30 cellular contexts compared by ENCODE assay signal in the genomic region with DNA sequence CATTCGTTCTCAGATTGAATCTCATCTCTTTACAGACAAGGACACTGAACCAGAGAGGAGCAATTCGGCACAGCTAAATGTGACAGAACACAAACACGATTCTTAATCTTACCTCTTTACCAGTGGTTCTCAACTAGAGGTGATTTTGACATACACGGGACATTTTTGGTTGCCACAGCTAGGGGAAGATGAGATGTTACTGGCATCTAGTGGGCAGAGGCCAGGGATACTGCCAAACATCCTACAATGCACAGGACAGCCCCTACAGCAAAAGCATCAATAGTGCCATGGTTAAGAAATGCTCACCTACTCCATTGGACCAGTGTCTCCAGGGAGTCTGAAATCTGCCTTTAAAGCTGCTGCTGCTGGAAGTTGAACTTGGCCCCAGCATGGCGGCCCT. TPM values are rescaled to one million over a fixed set of nuclear protein-coding genes. Genes with fewer than 3 reads are reported as not detected.
DNase-seq lines count a peak whose midpoint lies in the region; ATAC-seq, FAIRE-seq and TF ChIP-seq lines count a peak whose summit lies in the region.
"Had no signal": no experiment of that assay in that cellular context is flagged by ENCODE, and none has a peak within 500 bp of the region (broad histone marks: within the 10 kb centered on the region; RNA-seq: fewer than 3 reads in every experiment).

No MANE protein-coding gene starts in this region.

- H3K79me2 ChIP-seq in GM12878 (ENCODE audit: control insufficient read depth, insufficient read depth, low read length), result no peaks in the 10 kb centered on the region
- H3K79me2 ChIP-seq: parathyroid adenoma had no signal

- no peak overlapping the region for H2AK9ac ChIP-seq in IMR-90 (replicated peaks; ENCODE audit: low read depth, low read length, poor library complexity)

- dilution Hi-C loops in IMR-90 (cut with HindIII; ENCODE audit: low sequenced_read_pairs, unreplicated experiment), result no loop called here

- H3K18ac ChIP-seq in IMR-90 (ENCODE audit: low read depth, low read length), result no peak overlapping the region
- H3K18ac ChIP-seq in mesenchymal stem cell (ENCODE audit: low read depth in 1 of 2, low read length in 2 of 2), result peak overlapping the region in 1 of 2 experiments; percentile 38

- H4K20me1 ChIP-seq in IMR-90 (ENCODE audit: insufficient read depth, low read length), result no peaks in the 10 kb centered on the region
- H4K20me1 ChIP-seq in GM12878 (ENCODE audit: control insufficient read depth, insufficient read depth), result no peaks in the 10 kb centered on the region; the same call in 1 of the 2 replicates

- intact Hi-C loops in IMR-90 (cut with micrococcal nuclease), result loop anchor here (10.0 kb wide), 1 partner anchor 442 kb away; no protein-coding TSS in a partner anchor
- intact Hi-C loops in GM12878 (cut with micrococcal nuclease; ENCODE audit: unreplicated experiment), result no loop called here
- intact Hi-C loops in testis (cut with DNase I; ENCODE audit: low total_unique reads), result no loop called here

- H3K27me3 ChIP-seq in IMR-90 (ENCODE audit: control insufficient read depth, insufficient read depth, low read length), result no peaks in the 10 kb centered on the region
- no peaks in the 10 kb centered on the region for H3K27me3 ChIP-seq in GM12878 (replicated peaks in 1 of 2; ENCODE audit: control insufficient read depth in 2 of 2, insufficient read depth in 2 of 2, low read length in 1 of 2)
- no peaks in the 10 kb centered on the region for H3K27me3 ChIP-seq in mesenchymal stem cell (ENCODE audit: control insufficient read depth in 1 of 2, insufficient read depth in 1 of 2, low read length in 2 of 2)
- H3K27me3 ChIP-seq in testis, result no peaks in the 10 kb centered on the region
- H3K27me3 ChIP-seq: ascending aorta, esophagus squamous epithelium, gastroesophageal sphincter, spleen had no signal

- H2BK12ac ChIP-seq in mesenchymal stem cell (ENCODE audit: low read length in 2 of 2), result peak overlapping the region in 1 of 2 experiments; percentile 12

- H3K14ac ChIP-seq in IMR-90 (replicated peaks; ENCODE audit: low read depth, low read length), result no peak overlapping the region
- H3K14ac ChIP-seq in mesenchymal stem cell (ENCODE audit: low read length in 2 of 2), result no peak overlapping the region

- CTCF ChIA-PET in IMR-90 (lab: Yijun Ruan, JAX), result no interaction called here
- CTCF ChIA-PET in GM12878 (lab: Yijun Ruan, JAX), result interaction anchor here (0.7 to 2.7 kb wide), 6 partner anchors 8 to 299 kb away, joined by 3 to 18 read pairs (median 6); no protein-coding TSS in a partner anchor

- no peak overlapping the region; the same call in 1 of the 2 replicates for H4K5ac ChIP-seq in IMR-90 (ENCODE audit: low read depth, low read length)

- H3K9me3 ChIP-seq in IMR-90 (ENCODE audit: control insufficient read depth, insufficient read depth, low read length) (no peaks in the 10 kb centered on the region), GM12878 (replicated peaks; ENCODE audit: control insufficient read depth, insufficient read depth, low read length) (no peaks in the 10 kb centered on the region; the same call in 2 of the 3 replicates), mesenchymal stem cell (ENCODE audit: control insufficient read depth, low read length) (no peaks in the 10 kb centered on the region), testis (no peaks in the 10 kb centered on the region)
- H3K9me3 ChIP-seq: ascending aorta, esophagus squamous epithelium, gastroesophageal sphincter, spleen had no signal

- DNase-seq in GM12865 (ENCODE audit: low read depth) (peak; percentile 23), IMR-90 (no peak), GM12878 (ENCODE audit: low read depth, low spot score) (no peak), mesenchymal stem cell (no peak), testis (no peak), GM13977 (ENCODE audit: low spot score) (no peak), dermis blood vessel endothelial cell (no peak)
- DNase-seq: activated CD4-positive, alpha-beta T cell treated with anti-CD3 and anti-CD28 coated beads, Interleukin-2, amount 10 ng/mL, durations not matched to agents 24 days and 14 days; activated gamma-delta T cell; activated naive CD8-positive, alpha-beta T cell treated with anti-CD3 and anti-CD28 coated beads, Interleukin-2, amount 10 ng/mL, durations not matched to agents 7 days and 5 days; activated T-cell treated with anti-CD3 and anti-CD28 coated beads, Interleukin-2, amount 50 U/mL, for 1 hour; caudate nucleus; esophagus squamous epithelium; islet precursor cell; NCI-H1417 treated with DMSO at 0.1 percent for 48 hours; NCI-H2081 treated with DMSO at 0.1 percent for 48 hours; NCI-H345; NCI-H748 treated with DMSO at 0.1 percent for 48 hours; nephron progenitor cell; spleen; T-helper 9 cell; trophoblast cell had no signal

- TF ChIP-seq POLR2A in IMR-90 (IDR thresholded peaks at IDR 0.05; ENCODE audit: low read depth, low read length) (no peak), GM12878 (IDR thresholded peaks at IDR 0.05; ENCODE audit: low read depth, low read length) (no peak), testis (IDR thresholded peaks at IDR 0.05) (no peak)

- SMC1A ChIA-PET in GM12878 (lab: Charles Lee; ENCODE audit: uncharacterized antibody, unreplicated experiment), result interaction anchor here (0.9 to 1.6 kb wide), 4 partner anchors 9 to 167 kb away, joined by 3 to 5 read pairs (median 4); no protein-coding TSS in a partner anchor

- no peaks in the 10 kb centered on the region; the same call in 1 of the 2 replicates for H3K4me1 ChIP-seq in IMR-90 (ENCODE audit: control insufficient read depth, insufficient read depth, low read length)
- H3K4me1 ChIP-seq in GM12878 (ENCODE audit: control insufficient read depth, insufficient read depth, low read length), result no peaks in the 10 kb centered on the region
- peaks cover 5% of the 10 kb centered on the region for H3K4me1 ChIP-seq in mesenchymal stem cell (ENCODE audit: control insufficient read depth, insufficient read depth, low read depth, low read length)
- no peaks in the 10 kb centered on the region for H3K4me1 ChIP-seq in testis
- H3K4me1 ChIP-seq: ascending aorta, esophagus squamous epithelium, parathyroid adenoma, spleen had no signal

- ATAC-seq in IMR-90 (ENCODE audit: low read depth) (no peak), GM12878 (peak; percentile 33)
- ATAC-seq: gastroesophageal sphincter had no signal

- H2BK120ac ChIP-seq in IMR-90 (ENCODE audit: low read depth, low read length) (no peak overlapping the region), mesenchymal stem cell (ENCODE audit: low read depth, low read length) (no peak overlapping the region)

- no peak for TF ChIP-seq CTCF in GM12865 (IDR thresholded peaks at IDR 0.05; ENCODE audit: insufficient read depth, low read depth, low read length, missing control alignments)
- TF ChIP-seq CTCF in IMR-90 (conservative IDR thresholded peaks at IDR 0.05; ENCODE audit: low read depth, low read length), result no peak
- peak in 1 of 3 experiments; percentile 14; a peak in 1 of 6 replicates for TF ChIP-seq CTCF in GM12878 (IDR thresholded peaks at IDR 0.05 in 2 of 3, conservative IDR thresholded peaks at IDR 0.05 in 1 of 3; ENCODE audit: control insufficient read depth in 2 of 3, extremely low read depth in 1 of 3, insufficient read depth in 1 of 3, low read depth in 3 of 3, low read length in 3 of 3)
- no peak for TF ChIP-seq CTCF in testis (IDR thresholded peaks at IDR 0.05)
- TF ChIP-seq CTCF in GM13977 (IDR thresholded peaks at IDR 0.05; ENCODE audit: extremely low read depth, insufficient read depth, missing control alignments), result no peak

- no peak overlapping the region for H3K56ac ChIP-seq in IMR-90 (ENCODE audit: extremely low read depth, insufficient read depth, low read length)

- no peak overlapping the region for H2BK5ac ChIP-seq in IMR-90 (ENCODE audit: low read depth, low read length, poor library complexity, severe bottlenecking)
- H2BK5ac ChIP-seq in mesenchymal stem cell (ENCODE audit: low read depth, low read length, poor library complexity, severe bottlenecking), result no peak overlapping the region

- in situ Hi-C loops in IMR-90 (cut with MboI; ENCODE audit: low sequenced_read_pairs), result no loop called here
- in situ Hi-C loops in GM12878 (cut with MboI), result no loop called here
- in situ Hi-C loops in GM13977 (cut with MboI; ENCODE audit: low pct_unique_long_range_greater_than_20kb, low sequenced_read_pairs, unreplicated experiment), result no loop called here

- H3K4ac ChIP-seq in IMR-90 (ENCODE audit: low read depth, low read length) (0 out of 2 replicates have a peak overlapping the region, but pooled peaks have one; percentile 24), mesenchymal stem cell (ENCODE audit: low read depth in 1 of 2, low read length in 2 of 2) (peak overlapping the region in 1 of 2 experiments; percentile 19)

- peak overlapping the region; percentile 23; the same call in 1 of the 2 replicates for H2AK5ac ChIP-seq in IMR-90 (ENCODE audit: low read depth, low read length)
- peak overlapping the region; percentile 57 for H2AK5ac ChIP-seq in mesenchymal stem cell (ENCODE audit: low read length, severe bottlenecking)

- H3K4me3 ChIP-seq in GM12865 (ENCODE audit: low read depth, low read length) (no peak overlapping the region), IMR-90 (ENCODE audit: insufficient read depth, low read depth, low read length) (no peak overlapping the region), GM12878 (no peak overlapping the region), mesenchymal stem cell (ENCODE audit: insufficient read depth in 1 of 2, low read depth in 1 of 2, low read length in 2 of 2) (no peak overlapping the region), testis (no peak overlapping the region)
- H3K4me3 ChIP-seq: ascending aorta, esophagus squamous epithelium, gastroesophageal sphincter, lung, spleen had no signal

- H3K4me2 ChIP-seq in IMR-90 (ENCODE audit: low read depth, low read length), result no peak overlapping the region
- H3K4me2 ChIP-seq in GM12878 (ENCODE audit: control insufficient read depth, insufficient read depth), result no peak overlapping the region
- no peak overlapping the region for H3K4me2 ChIP-seq in mesenchymal stem cell (ENCODE audit: low read length, poor library complexity, severe bottlenecking)

- POLR2A ChIA-PET in IMR-90 (lab: Charles Lee; ENCODE audit: unreplicated experiment), result no interaction called here
- POLR2A ChIA-PET in GM12878 (lab: Charles Lee), result no interaction called here

- H2BK15ac ChIP-seq in IMR-90 (ENCODE audit: low read depth, low read length), result 0 out of 3 replicates have a peak overlapping the region, but pooled peaks have one; percentile 38
- no peak overlapping the region for H2BK15ac ChIP-seq in mesenchymal stem cell (ENCODE audit: low read depth, poor library complexity, severe bottlenecking)

- peaks cover 2% of the 10 kb centered on the region; the same call in 1 of the 2 replicates for H3K9me1 ChIP-seq in IMR-90 (ENCODE audit: insufficient read depth, low read length)

- no peak overlapping the region for H2AFZ ChIP-seq in IMR-90 (replicated peaks; ENCODE audit: low read length, poor library complexity)
- H2AFZ ChIP-seq in GM12878 (ENCODE audit: control insufficient read depth, low read depth, low read length), result no peak overlapping the region
- H2AFZ ChIP-seq in mesenchymal stem cell (ENCODE audit: low read depth, low read length), result no peak overlapping the region
- H2AFZ ChIP-seq: parathyroid adenoma had no signal

- TF ChIP-seq EP300 in GM12878 (IDR thresholded peaks at IDR 0.05; ENCODE audit: borderline replicate concordance in 1 of 2, control insufficient read depth in 1 of 2, low read depth in 2 of 2, low read length in 2 of 2), result no peak

- BruUV-seq in IMR-90 (replicated peaks; lab: Mats Ljungman, UMichigan) (no TSS peak), GM12878 (replicated peaks; lab: Mats Ljungman, UMichigan) (no TSS peak)

- no peak for FAIRE-seq in GM12878 (lab: Jason Lieb, UNC)
- FAIRE-seq: endometrium, GM19239 had no signal

- H3K79me1 ChIP-seq in IMR-90 (ENCODE audit: low read depth in 1 of 2, low read length in 2 of 2) (peaks cover 23% of the 10 kb centered on the region in 2 experiments; a peak in 3 of 4 replicates), mesenchymal stem cell (replicated peaks; ENCODE audit: low read length, poor library complexity, severe bottlenecking) (peaks cover 23% of the 10 kb centered on the region)

- H4K8ac ChIP-seq in IMR-90 (ENCODE audit: low read depth in 2 of 2, low read length in 2 of 2), result no peak overlapping the region
- H4K8ac ChIP-seq in mesenchymal stem cell (ENCODE audit: low read length), result no peak overlapping the region

- H3K27ac ChIP-seq in IMR-90 (ENCODE audit: insufficient read depth, low read length) (no peak overlapping the region), GM12878 (ENCODE audit: control insufficient read depth, insufficient read depth) (no peak overlapping the region), mesenchymal stem cell (ENCODE audit: low read length, poor library complexity, severe bottlenecking) (peak overlapping the region; percentile 45), testis (no peak overlapping the region)
- H3K27ac ChIP-seq: ascending aorta, C4-2B, esophagus squamous epithelium, gastroesophageal sphincter, parathyroid adenoma, spleen had no signal

- TF ChIP-seq RAD21 in IMR-90 (IDR thresholded peaks at IDR 0.05; ENCODE audit: low read length) (no peak), GM12878 (IDR thresholded peaks at IDR 0.05; ENCODE audit: insufficient read depth, low read depth, low read length) (peak; percentile 21; the same call in 1 of the 2 replicates)

- H2BK20ac ChIP-seq in IMR-90 (ENCODE audit: low read depth, low read length), result no peak overlapping the region

- H4K91ac ChIP-seq in IMR-90 (ENCODE audit: insufficient read depth, low read depth, low read length) (no peak overlapping the region), mesenchymal stem cell (ENCODE audit: low read length) (no peak overlapping the region)

- H3K36me3 ChIP-seq in IMR-90 (ENCODE audit: control insufficient read depth, insufficient read depth, low read length), result no peaks in the 10 kb centered on the region
- H3K36me3 ChIP-seq in GM12878 (ENCODE audit: control insufficient read depth in 2 of 2, insufficient read depth in 2 of 2, low read length in 1 of 2), result no peaks in the 10 kb centered on the region
- H3K36me3 ChIP-seq in mesenchymal stem cell (ENCODE audit: control insufficient read depth in 1 of 2, insufficient read depth in 2 of 2, low read depth in 1 of 2, low read length in 2 of 2), result peaks cover 0 to 3% of the 10 kb centered on the region in 2 experiments
- H3K36me3 ChIP-seq in testis (ENCODE audit: low read depth, missing control alignments), result no peaks in the 10 kb centered on the region
- H3K36me3 ChIP-seq: ascending aorta, esophagus squamous epithelium, gastroesophageal sphincter, spleen had no signal

- RAD21 ChIA-PET in GM12878 (lab: Charles Lee; ENCODE audit: unreplicated experiment), result interaction anchor here (1.3 to 2.6 kb wide), 2 partner anchors 13 to 162 kb away, joined by 3 to 10 read pairs; no protein-coding TSS in a partner anchor

- WGBS in IMR-90 (ENCODE audit: extremely low coverage in 2 of 2, insufficient read length in 1 of 2), 2 experiments, result no CpG with 5 or more reads among the region's 5 CpGs
- 27% methylated on average over 5 of the region's 5 CpGs for whole genome bisulfite sequencing in GM12878 (ENCODE audit: insufficient coverage, insufficient replicate concordance, low lambda C conversion rate, missing lambda C conversion rate)
- 92% methylated on average over 4 of the region's 5 CpGs for WGBS in mesenchymal stem cell
- WGBS in testis, 2 donors, result 86 to 91% methylated on average over 5 of the region's 5 CpGs

- no peak overlapping the region for H3K9ac ChIP-seq in IMR-90 (ENCODE audit: low read depth, low read length)
- no peak overlapping the region for H3K9ac ChIP-seq in GM12878 (ENCODE audit: control insufficient read depth, insufficient read depth, low read length)
- H3K9ac ChIP-seq in mesenchymal stem cell (ENCODE audit: low read length), result no peak overlapping the region
- H3K9ac ChIP-seq: parathyroid adenoma had no signal

- no peak overlapping the region for H3K23ac ChIP-seq in IMR-90 (ENCODE audit: low read depth, low read length)
- no peak overlapping the region for H3K23ac ChIP-seq in mesenchymal stem cell (ENCODE audit: low read length in 2 of 2)

RNA-seq across cellular contexts. Expression of gene PDE1C, which starts 27.3 kb away (rescaled TPM):
- total RNA-seq in IMR-90 (2012; rRNA removed), result 53.3 and 61.5 TPM in 2 replicates
- polyA plus RNA-seq in IMR-90 (2012; rRNA removed), result 10.9 and 14.2 TPM in 2 replicates
- polyA plus RNA-seq in IMR-90 (2012; cell fraction: cytosol; rRNA removed), result 3.6 and 4.6 TPM in 2 replicates
- 10.3 and 32.7 TPM in 2 replicates for polyA plus RNA-seq in IMR-90 (2012; cell fraction: nucleus; rRNA removed; ENCODE audit: low replicate concordance)
- 3.4 and 5.1 TPM in 2 replicates for total RNA-seq in GM12878 (2013; cell fraction: nucleolus; rRNA removed)
- 0.90 and 1.3 TPM in 2 replicates for total RNA-seq in GM12878 (2014; rRNA removed)
- total RNA-seq in GM12878 (2014; rRNA removed; fragmentation: Illumina TruSeq; extraction: Trizol), result 0.76 and 0.78 TPM in 2 replicates
- total RNA-seq in GM12878 (2021), result 2.0 and 2.3 TPM in 2 replicates
- polyA plus RNA-seq in GM12878 (2011; ENCODE audit: low read depth), result 0.05 TPM
- polyA plus RNA-seq in GM12878 (2011; rRNA removed), result 0.67 and 0.82 TPM in 2 replicates
- 0.45 and 0.69 TPM in 2 replicates for polyA plus RNA-seq in GM12878 (2011; cell fraction: cytosol; rRNA removed)
- 1.1 TPM in 2 replicates for polyA plus RNA-seq in GM12878 (2011; cell fraction: nucleus; rRNA removed)
- polyA plus RNA-seq in GM12878 (2012), result 0.11 and 0.25 TPM in 2 replicates
- polyA plus RNA-seq in GM12878 (2014; fragmentation: Illumina TruSeq; extraction: Trizol), result 1.1 and 1.3 TPM in 2 replicates
- under 1 TPM; 0.46 to 0.47 TPM for polyA plus RNA-seq in GM12878 (2014; fragmentation: Nextera tagmentation; extraction: Ambion mirVana)
- polyA plus RNA-seq in GM12878 (2014; rRNA removed), result 0.73 and 0.86 TPM in 2 replicates
- under 1 TPM; 0.29 to 0.46 TPM for polyA plus RNA-seq in GM12878 (2016; fragmentation: Nextera tagmentation; extraction: Ambion mirVana)
- 3.6 and 4.5 TPM in 2 replicates for polyA minus RNA-seq in GM12878 (2011; rRNA and poly(A)+ RNA removed)
- polyA minus RNA-seq in GM12878 (2011; cell fraction: cytosol; rRNA and poly(A)+ RNA removed), result 0.42 and 0.53 TPM in 2 replicates
- 2.8 and 5.4 TPM in 2 replicates for polyA minus RNA-seq in GM12878 (2011; cell fraction: nucleus; rRNA and poly(A)+ RNA removed)
- polyA plus RNA-seq in mesenchymal stem cell (2013, experiment 1 of 2), result 25.7 TPM
- 24.3 TPM for polyA plus RNA-seq in mesenchymal stem cell (2013, experiment 2 of 2)
- 1 to 10 TPM; 7.6 to 9.5 TPM for total RNA-seq in testis
- 9.5 TPM for polyA plus RNA-seq in testis (ENCODE audit: insufficient read depth, low read depth, low replicate concordance)
- total RNA-seq in dermis blood vessel endothelial cell, result 0.19 and 1.2 TPM in 2 replicates
- total RNA-seq: activated CD4-positive, alpha-beta T cell treated with anti-CD3 and anti-CD28 coated beads, Interleukin-2, amount 10 ng/mL, durations not matched to agents 24 days and 14 days; activated CD8-positive, alpha-beta memory T cell treated with anti-CD3 and anti-CD28 coated beads for 36 hours; activated naive CD8-positive, alpha-beta T cell treated with anti-CD3 and anti-CD28 coated beads, Interleukin-2, amount 10 ng/mL, durations not matched to agents 7 days and 5 days had no signal
